In the genomic region with DNA sequence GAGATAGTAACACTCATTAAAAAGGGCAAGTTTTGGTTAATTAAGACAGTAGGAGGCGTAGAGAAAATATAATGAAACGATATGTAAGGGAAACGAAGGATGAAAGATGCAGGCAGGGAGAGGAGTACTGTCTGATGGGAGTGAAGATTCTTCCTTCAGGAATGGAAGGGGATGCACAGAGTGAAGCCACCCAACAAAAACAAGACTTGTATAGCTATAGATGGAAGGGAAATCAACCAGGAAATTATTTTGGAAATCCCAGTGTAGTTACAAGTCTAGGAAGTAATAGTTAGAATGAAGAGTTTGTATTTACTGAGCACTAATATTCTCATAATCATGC, we compare ENCODE assay signal across 1 cellular context.
TF ChIP-seq lines count a peak whose summit lies in the region.

No MANE protein-coding gene starts in this region.

TF ChIP-seq in H1, 55 proteins besides CTCF, POLR2A, EP300 and RAD21:
- TF ChIP-seq PHF8 (conservative IDR thresholded peaks at IDR 0.05; ENCODE audit: low read depth, low read length) (no peak), TAF1 (IDR thresholded peaks at IDR 0.05; ENCODE audit: low read depth, low read length) (no peak), NRF1 (IDR thresholded peaks at IDR 0.05; ENCODE audit: low read depth, low read length) (no peak), BACH1 (IDR thresholded peaks at IDR 0.05; ENCODE audit: low read length) (no peak), CHD1 (IDR thresholded peaks at IDR 0.05; ENCODE audit: low read depth, low read length) (no peak), GABPA (IDR thresholded peaks at IDR 0.05; ENCODE audit: borderline replicate concordance, insufficient read depth, low read length) (no peak), SUZ12 (IDR thresholded peaks at IDR 0.05; ENCODE audit: low read length) (no peak), RBBP5 (IDR thresholded peaks at IDR 0.05; ENCODE audit: borderline replicate concordance, low read depth, low read length) (no peak), GTF2F1 (IDR thresholded peaks at IDR 0.05; ENCODE audit: borderline replicate concordance, low read depth, low read length) (no peak), EGR1 (IDR thresholded peaks at IDR 0.05; ENCODE audit: borderline replicate concordance, low read depth, low read length) (no peak), BRCA1 (IDR thresholded peaks at IDR 0.05; ENCODE audit: low read depth, low read length) (no peak), SP1 (IDR thresholded peaks at IDR 0.05; ENCODE audit: low read depth, low read length) (no peak), SIRT6 (IDR thresholded peaks at IDR 0.05; ENCODE audit: low read length) (no peak)
- TF ChIP-seq, protein P1, sequence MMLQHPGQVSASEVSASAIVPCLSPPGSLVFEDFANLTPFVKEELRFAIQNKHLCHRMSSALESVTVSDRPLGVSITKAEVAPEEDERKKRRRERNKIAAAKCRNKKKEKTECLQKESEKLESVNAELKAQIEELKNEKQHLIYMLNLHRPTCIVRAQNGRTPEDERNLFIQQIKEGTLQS (IDR thresholded peaks at IDR 0.05; ENCODE audit: insufficient read depth, low read depth, low read length) = no peak
